Comparison of ENCODE assay signal across 1 cellular context in the genomic region with DNA sequence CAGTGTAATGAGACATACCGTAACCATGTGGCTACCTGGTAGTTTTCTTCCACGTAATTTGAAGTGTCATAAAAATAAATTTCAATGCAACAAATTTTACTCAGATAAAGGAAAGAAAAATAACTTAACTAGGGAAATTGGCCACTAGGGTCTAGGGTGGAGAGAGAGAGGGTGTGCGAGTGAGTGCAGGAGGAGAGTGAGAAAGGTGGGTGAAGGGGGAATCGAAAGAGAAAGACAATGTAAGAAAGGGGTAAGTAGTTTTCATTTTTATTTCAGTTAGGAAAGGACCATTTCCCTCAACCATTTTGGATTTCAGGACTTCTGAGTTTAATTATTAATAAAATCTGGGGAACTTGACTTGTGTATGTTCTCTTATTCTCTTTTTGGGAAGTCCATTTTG.
TF ChIP-seq lines count a peak whose summit lies in the region.

No MANE protein-coding gene starts in this region.

TF ChIP-seq in GM23338, 12 proteins besides CTCF, POLR2A, EP300 and RAD21 (continued from another document):
- TF ChIP-seq, protein P1, sequence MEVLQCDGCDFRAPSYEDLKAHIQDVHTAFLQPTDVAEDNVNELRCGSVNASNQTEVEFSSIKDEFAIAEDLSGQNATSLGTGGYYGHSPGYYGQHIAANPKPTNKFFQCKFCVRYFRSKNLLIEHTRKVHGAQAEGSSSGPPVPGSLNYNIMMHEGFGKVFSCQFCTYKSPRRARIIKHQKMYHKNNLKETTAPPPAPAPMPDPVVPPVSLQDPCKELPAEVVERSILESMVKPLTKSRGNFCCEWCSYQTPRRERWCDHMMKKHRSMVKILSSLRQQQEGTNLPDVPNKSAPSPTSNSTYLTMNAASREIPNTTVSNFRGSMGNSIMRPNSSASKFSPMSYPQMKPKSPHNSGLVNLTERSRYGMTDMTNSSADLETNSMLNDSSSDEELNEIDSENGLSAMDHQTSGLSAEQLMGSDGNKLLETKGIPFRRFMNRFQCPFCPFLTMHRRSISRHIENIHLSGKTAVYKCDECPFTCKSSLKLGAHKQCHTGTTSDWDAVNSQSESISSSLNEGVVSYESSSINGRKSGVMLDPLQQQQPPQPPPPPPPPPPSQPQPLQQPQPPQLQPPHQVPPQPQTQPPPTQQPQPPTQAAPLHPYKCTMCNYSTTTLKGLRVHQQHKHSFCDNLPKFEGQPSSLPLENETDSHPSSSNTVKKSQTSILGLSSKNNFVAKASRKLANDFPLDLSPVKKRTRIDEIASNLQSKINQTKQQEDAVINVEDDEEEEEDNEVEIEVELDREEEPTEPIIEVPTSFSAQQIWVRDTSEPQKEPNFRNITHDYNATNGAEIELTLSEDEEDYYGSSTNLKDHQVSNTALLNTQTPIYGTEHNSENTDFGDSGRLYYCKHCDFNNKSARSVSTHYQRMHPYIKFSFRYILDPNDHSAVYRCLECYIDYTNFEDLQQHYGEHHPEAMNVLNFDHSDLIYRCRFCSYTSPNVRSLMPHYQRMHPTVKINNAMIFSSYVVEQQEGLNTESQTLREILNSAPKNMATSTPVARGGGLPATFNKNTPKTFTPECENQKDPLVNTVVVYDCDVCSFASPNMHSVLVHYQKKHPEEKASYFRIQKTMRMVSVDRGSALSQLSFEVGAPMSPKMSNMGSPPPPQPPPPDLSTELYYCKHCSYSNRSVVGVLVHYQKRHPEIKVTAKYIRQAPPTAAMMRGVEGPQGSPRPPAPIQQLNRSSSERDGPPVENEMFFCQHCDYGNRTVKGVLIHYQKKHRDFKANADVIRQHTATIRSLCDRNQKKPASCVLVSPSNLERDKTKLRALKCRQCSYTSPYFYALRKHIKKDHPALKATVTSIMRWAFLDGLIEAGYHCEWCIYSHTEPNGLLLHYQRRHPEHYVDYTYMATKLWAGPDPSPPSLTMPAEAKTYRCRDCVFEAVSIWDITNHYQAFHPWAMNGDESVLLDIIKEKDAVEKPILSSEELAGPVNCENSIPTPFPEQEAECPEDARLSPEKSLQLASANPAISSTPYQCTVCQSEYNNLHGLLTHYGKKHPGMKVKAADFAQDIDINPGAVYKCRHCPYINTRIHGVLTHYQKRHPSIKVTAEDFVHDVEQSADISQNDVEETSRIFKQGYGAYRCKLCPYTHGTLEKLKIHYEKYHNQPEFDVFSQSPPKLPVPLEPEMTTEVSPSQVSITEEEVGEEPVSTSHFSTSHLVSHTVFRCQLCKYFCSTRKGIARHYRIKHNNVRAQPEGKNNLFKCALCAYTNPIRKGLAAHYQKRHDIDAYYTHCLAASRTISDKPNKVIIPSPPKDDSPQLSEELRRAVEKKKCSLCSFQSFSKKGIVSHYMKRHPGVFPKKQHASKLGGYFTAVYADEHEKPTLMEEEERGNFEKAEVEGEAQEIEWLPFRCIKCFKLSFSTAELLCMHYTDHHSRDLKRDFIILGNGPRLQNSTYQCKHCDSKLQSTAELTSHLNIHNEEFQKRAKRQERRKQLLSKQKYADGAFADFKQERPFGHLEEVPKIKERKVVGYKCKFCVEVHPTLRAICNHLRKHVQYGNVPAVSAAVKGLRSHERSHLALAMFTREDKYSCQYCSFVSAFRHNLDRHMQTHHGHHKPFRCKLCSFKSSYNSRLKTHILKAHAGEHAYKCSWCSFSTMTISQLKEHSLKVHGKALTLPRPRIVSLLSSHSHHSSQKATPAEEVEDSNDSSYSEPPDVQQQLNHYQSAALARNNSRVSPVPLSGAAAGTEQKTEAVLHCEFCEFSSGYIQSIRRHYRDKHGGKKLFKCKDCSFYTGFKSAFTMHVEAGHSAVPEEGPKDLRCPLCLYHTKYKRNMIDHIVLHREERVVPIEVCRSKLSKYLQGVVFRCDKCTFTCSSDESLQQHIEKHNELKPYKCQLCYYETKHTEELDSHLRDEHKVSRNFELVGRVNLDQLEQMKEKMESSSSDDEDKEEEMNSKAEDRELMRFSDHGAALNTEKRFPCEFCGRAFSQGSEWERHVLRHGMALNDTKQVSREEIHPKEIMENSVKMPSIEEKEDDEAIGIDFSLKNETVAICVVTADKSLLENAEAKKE (CRISPR knock-in tag; IDR thresholded peaks at IDR 0.05) = no peak
- TF ChIP-seq STAT1 (IDR thresholded peaks at IDR 0.05; ENCODE audit: unreplicated experiment) = no peak
- no peak for TF ChIP-seq CREB1 (CRISPR knock-in tag; IDR thresholded peaks at IDR 0.05; ENCODE audit: low read depth)
- no peak for TF ChIP-seq EZH2 (IDR thresholded peaks at IDR 0.05; ENCODE audit: low read depth, unreplicated experiment)
